Comparison of ENCODE assay signal across 18 cellular contexts in the genomic region with DNA sequence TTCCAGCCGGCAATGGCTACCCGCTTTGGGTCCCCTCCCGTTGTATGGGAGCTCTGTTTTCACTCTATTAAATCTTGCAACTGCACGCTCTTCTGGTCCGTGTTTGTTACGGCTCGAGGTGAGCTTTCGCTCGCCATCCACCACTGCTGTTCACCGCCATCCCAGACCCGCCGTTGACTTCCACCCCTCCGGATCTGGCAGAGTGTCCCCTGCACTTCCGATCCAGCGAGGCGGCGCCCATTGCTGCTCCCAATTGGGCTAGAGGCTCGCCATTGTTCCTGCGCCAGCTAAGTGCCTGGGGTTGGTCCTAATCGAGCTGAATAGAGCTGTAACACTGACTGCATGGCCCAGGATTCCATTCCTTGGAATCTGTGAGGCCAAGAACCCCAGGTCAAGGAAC.
DNase-seq lines count a peak whose midpoint lies in the region; ATAC-seq and TF ChIP-seq lines count a peak whose summit lies in the region.
"Had no signal": no experiment of that assay in that cellular context is flagged by ENCODE, and none has a peak within 500 bp of the region (broad histone marks: within the 10 kb centered on the region; RNA-seq: fewer than 3 reads in every experiment).

No MANE protein-coding gene starts in this region.

- no peak for TF ChIP-seq POLR2A in spleen (IDR thresholded peaks at IDR 0.05)

- H3K36me3 ChIP-seq in spleen: no peaks in the 10 kb centered on the region
- H3K36me3 ChIP-seq: BLaER1 had no signal

- H3K27ac ChIP-seq in spleen: no peak overlapping the region
- H3K27ac ChIP-seq: 22Rv1, BLaER1, C4-2B, GM23248 had no signal

- TF ChIP-seq CTCF in spleen (IDR thresholded peaks at IDR 0.05 in 8 of 11, conservative IDR thresholded peaks at IDR 0.05 in 3 of 11): no peak

- no peak for ATAC-seq in Right ventricle myocardium superior (ENCODE audit: poor library complexity)
- no peak for ATAC-seq in left cardiac atrium
- ATAC-seq in activated CD4-positive, CD25-positive, alpha-beta regulatory T cell treated with anti-CD3 and anti-CD28 coated beads, Interleukin-2, amount 50 U/mL, for 24 hours: no peak
- no peak for ATAC-seq in HG03139 (IDR thresholded peaks at IDR 0.05; ENCODE audit: unreplicated experiment)
- ATAC-seq: CD8-positive, alpha-beta T cell had no signal

- H3K4me1 ChIP-seq in spleen: peaks cover 0 to 10% (median 6%) of the 10 kb centered on the region in 6 donors
- H3K4me1 ChIP-seq: Caco-2 had no signal

- H3K9me3 ChIP-seq in spleen: peaks cover 0 to 17% (median 10%) of the 10 kb centered on the region in 8 donors
- H3K9me3 ChIP-seq: Caco-2 had no signal

- DNase-seq in Right ventricle myocardium superior: peak; percentile 20
- DNase-seq in left cardiac atrium: no peak
- DNase-seq in posterior vena cava (ENCODE audit: low spot score): peak; percentile 51
- peak; percentile 43 for DNase-seq in spleen
- no peak for DNase-seq in NCI-H2029 (lab: John Stamatoyannopoulos, UW)
- DNase-seq: CD4-positive, CD25-positive, alpha-beta regulatory T cell; CD8-positive, alpha-beta T cell; DMS153; DND-41; GM23248; H7; HCEC 1CT had no signal

- WGBS in spleen, 5 donors: 88 to 93% (median 92%) methylated on average over 20 of the region's 20 CpGs

- peaks cover 0 to 28% (median 0%) of the 10 kb centered on the region in 7 donors for H3K27me3 ChIP-seq in spleen (replicated peaks in 1 of 7)

- H3K4me3 ChIP-seq in spleen: no peak overlapping the region
- H3K4me3 ChIP-seq: BLaER1, GM23248 had no signal

- intact Hi-C loops in Right ventricle myocardium superior (cut with DNase I): no loop called here
- intact Hi-C loops in left cardiac atrium (cut with DNase I): loop anchor here in 1 of 2 donors (5.0 kb wide), 1 partner anchor 276 kb away; no protein-coding TSS in a partner anchor
- intact Hi-C loops in posterior vena cava (cut with DNase I): loop anchor here in 1 of 2 donors (5.0 kb wide), 1 partner anchor 291 kb away; no protein-coding TSS in a partner anchor
- intact Hi-C loops in spleen (cut with DNase I; ENCODE audit: low total_unique reads): no loop called here

Comparison
In these comparisons a context has a peak if more than half of its experiments do, and no peak if none do; other contexts are left out.
1. DNase-seq: peak in Right ventricle myocardium superior (single experiment), posterior vena cava (single experiment) and spleen (single experiment); none in left cardiac atrium (single experiment) and NCI-H2029 (single experiment).